In genomic region chr13:90016688-90017087, GRCh38 we compare ENCODE assay signal across 35 cellular contexts.
"Had no signal": no experiment of that assay in that cellular context is flagged by ENCODE, and none has a peak within 500 bp of the region (broad histone marks: within the 10 kb centered on the region; RNA-seq: fewer than 3 reads in every experiment).

No MANE protein-coding gene starts in this region.

- DNase-seq: Karpas-422, Kasumi-1, MG63, MM.1S, MV-4-11, NCI-H1048, NCI-H1092, NCI-H1092 treated with DMSO at 0.1 percent for 48 hours, NCI-H1105, NCI-H1105 treated with DMSO at 0.1 percent for 48 hours, NCI-H1417, NCI-H1417 treated with DMSO at 0.1 percent for 48 hours, NCI-H1436, NCI-H1436 treated with DMSO at 0.1 percent for 48 hours, NCI-H146, NCI-H1694, NCI-H1694 treated with DMSO at 0.1 percent for 48 hours, NCI-H187, NCI-H187 treated with DMSO at 0.1 percent for 48 hours, NCI-H1930, NCI-H2029, NCI-H2029 treated with DMSO at 0.1 percent for 48 hours, NCI-H2081, NCI-H2081 treated with DMSO at 0.1 percent for 48 hours, NCI-H2107, NCI-H2171, NCI-H2171 treated with DMSO at 0.1 percent for 48 hours, NCI-H2227 treated with DMSO at 0.1 percent for 48 hours, NCI-H345, NCI-H446, NCI-H446 treated with DMSO at 0.1 percent for 48 hours, NCI-H510A, NCI-H510A treated with DMSO at 0.1 percent for 48 hours, NCI-H524, NCI-H524 treated with DMSO at 0.1 percent for 48 hours had no signal

- H3K9me3 ChIP-seq: MG63 had no signal

- H3K4me3 ChIP-seq: MG63 had no signal

- H3K27me3 ChIP-seq: MG63 had no signal

- H3K36me3 ChIP-seq: MG63 had no signal
